16 cellular contexts compared by ENCODE assay signal in genomic region chr6:127121637-127121960, GRCh38. TPM values are rescaled to one million over a fixed set of nuclear protein-coding genes. Genes with fewer than 3 reads are reported as not detected.
A peak's percentile ranks its signal among the peaks of the same experiment; 100 is the strongest.
DNase-seq lines count a peak whose midpoint lies in the region; ATAC-seq, FAIRE-seq and TF ChIP-seq lines count a peak whose summit lies in the region.
"Had no signal": no experiment of that assay in that cellular context is flagged by ENCODE, and none has a peak within 500 bp of the region (broad histone marks: within the 10 kb centered on the region; RNA-seq: fewer than 3 reads in every experiment).

No MANE protein-coding gene starts in this region.

- no peaks in the 10 kb centered on the region for H3K79me2 ChIP-seq in GM23338 (replicated peaks; ENCODE audit: insufficient read depth)
- no peaks in the 10 kb centered on the region for H3K79me2 ChIP-seq in astrocyte (ENCODE audit: insufficient read depth, low read length)
- H3K79me2 ChIP-seq in MM.1S (ENCODE audit: low read length): no peaks in the 10 kb centered on the region

- no peak for DNase-seq in GM23338 (ENCODE audit: low spot score)
- DNase-seq in astrocyte (ENCODE audit: low read depth): no peak
- DNase-seq in naive thymus-derived CD4-positive, alpha-beta T cell: no peak
- no peak for DNase-seq in NCI-H2081 treated with DMSO at 0.1 percent for 48 hours (lab: John Stamatoyannopoulos, UW)
- no peak for DNase-seq in GM10266 (ENCODE audit: extremely low spot score)
- DNase-seq in MM.1S: no peak
- no peak for DNase-seq in AG08395 (ENCODE audit: low spot score)

- H3F3A ChIP-seq in GM23338 (replicated peaks; ENCODE audit: low read depth) (no peaks in the 10 kb centered on the region), MM.1S (ENCODE audit: insufficient read depth, low read length) (no peaks in the 10 kb centered on the region)

- H3K27ac ChIP-seq in 22Rv1: no peak overlapping the region
- no peak overlapping the region for H3K27ac ChIP-seq in GM23338 (ENCODE audit: low read depth)
- H3K27ac ChIP-seq in astrocyte (ENCODE audit: low read depth, low read length): no peak overlapping the region
- no peak overlapping the region for H3K27ac ChIP-seq in naive thymus-derived CD4-positive, alpha-beta T cell (ENCODE audit: low read depth, low read length)
- no peak overlapping the region for H3K27ac ChIP-seq in MM.1S (ENCODE audit: low read length)
- H3K27ac ChIP-seq: ascending aorta, heart left ventricle, left ventricle myocardium inferior had no signal

- H3K9me3 Mint-ChIP-seq in GM23338: no peaks in the 10 kb centered on the region
- no peaks in the 10 kb centered on the region for H3K9me3 Mint-ChIP-seq in astrocyte (ENCODE audit: unreplicated experiment)
- no peaks in the 10 kb centered on the region for H3K9me3 Mint-ChIP-seq in naive thymus-derived CD4-positive, alpha-beta T cell
- H3K9me3 Mint-ChIP-seq: activated CD4-positive, alpha-beta memory T cell treated with anti-CD3 and anti-CD28 coated beads, Interleukin-2, amount 10 ng/mL, durations not matched to agents 7 days and 5 days; CD4-positive, alpha-beta T cell; WTC11 had no signal

- POLR2A ChIA-PET in naive thymus-derived CD4-positive, alpha-beta T cell (lab: Charles Lee): no interaction called here

- peaks cover 26% of the 10 kb centered on the region for H3K4me1 ChIP-seq in GM23338 (ENCODE audit: insufficient read depth)
- peaks cover 19% of the 10 kb centered on the region for H3K4me1 ChIP-seq in astrocyte (ENCODE audit: insufficient read depth, low read length)
- no peaks in the 10 kb centered on the region for H3K4me1 ChIP-seq in naive thymus-derived CD4-positive, alpha-beta T cell (ENCODE audit: control insufficient read depth in 2 of 2, insufficient read depth in 2 of 2, low read length in 2 of 2)
- H3K4me1 ChIP-seq in MM.1S (ENCODE audit: low read length): 0 out of 2 replicates have a peak, but pooled peaks cover 3% of the 10 kb centered on the region

- ATAC-seq in GM23338: no peak
- ATAC-seq in naive thymus-derived CD4-positive, alpha-beta T cell: no peak

- H3K27ac Mint-ChIP-seq in GM23338: no peak overlapping the region
- no peak overlapping the region for H3K27ac Mint-ChIP-seq in astrocyte (ENCODE audit: unreplicated experiment)
- no peak overlapping the region for H3K27ac Mint-ChIP-seq in naive thymus-derived CD4-positive, alpha-beta T cell
- H3K27ac Mint-ChIP-seq: activated CD4-positive, alpha-beta memory T cell treated with anti-CD3 and anti-CD28 coated beads, Interleukin-2, amount 10 ng/mL, durations not matched to agents 7 days and 5 days; CD4-positive, alpha-beta T cell; WTC11 had no signal

- H3K9me2 ChIP-seq in GM23338 (ENCODE audit: insufficient read depth) (no peaks in the 10 kb centered on the region), MM.1S (replicated peaks; ENCODE audit: insufficient read depth, low read length) (no peaks in the 10 kb centered on the region)
- H3K9me2 ChIP-seq: SK-N-SH had no signal

- H4K20me1 ChIP-seq in GM23338 (replicated peaks; ENCODE audit: insufficient read depth) (no peaks in the 10 kb centered on the region), astrocyte (ENCODE audit: insufficient read depth, low read length) (no peaks in the 10 kb centered on the region), MM.1S (ENCODE audit: insufficient read depth, low read length) (no peaks in the 10 kb centered on the region)

- FAIRE-seq in astrocyte (lab: Jason Lieb, UNC): no peak

- peak; percentile 49 for TF ChIP-seq CTCF in 22Rv1 (IDR thresholded peaks at IDR 0.05)
- no peak for TF ChIP-seq CTCF in GM23338 (conservative IDR thresholded peaks at IDR 0.05; ENCODE audit: low read depth in 2 of 2)
- no peak for TF ChIP-seq CTCF in astrocyte (IDR thresholded peaks at IDR 0.05; ENCODE audit: insufficient read depth, low read depth, low read length)
- TF ChIP-seq CTCF in GM10266 (IDR thresholded peaks at IDR 0.05; ENCODE audit: control insufficient read depth, insufficient read depth, low read depth, missing control alignments): no peak
- TF ChIP-seq CTCF in MM.1S (IDR thresholded peaks at IDR 0.05; ENCODE audit: low read length): no peak

- CTCF ChIA-PET in naive thymus-derived CD4-positive, alpha-beta T cell (lab: Charles Lee): interaction anchor here (0.5 kb wide), 1 partner anchor 406 kb away, joined by 3 read pairs; no protein-coding TSS in a partner anchor

- no peaks in the 10 kb centered on the region for H3K9me3 ChIP-seq in astrocyte (ENCODE audit: insufficient read depth, low read depth, low read length)
- H3K9me3 ChIP-seq in naive thymus-derived CD4-positive, alpha-beta T cell (ENCODE audit: control insufficient read depth in 2 of 3, low read length in 3 of 3): no peaks in the 10 kb centered on the region
- H3K9me3 ChIP-seq in MM.1S (replicated peaks; ENCODE audit: insufficient read depth, low read length): no peaks in the 10 kb centered on the region
- H3K9me3 ChIP-seq: ascending aorta, heart left ventricle, left ventricle myocardium inferior, mucosa of descending colon, SK-N-SH had no signal

- H3K4me2 ChIP-seq in GM23338 (peak overlapping the region; percentile 94; the same call in 1 of the 2 replicates), astrocyte (ENCODE audit: low read length) (no peak overlapping the region), MM.1S (ENCODE audit: low read depth, low read length) (no peak overlapping the region)
- H3K4me2 ChIP-seq: SK-N-SH had no signal

- intact Hi-C loops in naive thymus-derived CD4-positive, alpha-beta T cell (cut with micrococcal nuclease): loop anchor here (1.0 to 2.0 kb wide), 3 partner anchors 317 to 1969 kb away; partner anchors contain the start of gene TPD52L1 (in 1 of the 2)

- H3K36me3 ChIP-seq in GM23338 (ENCODE audit: insufficient read depth) (no peaks in the 10 kb centered on the region), astrocyte (ENCODE audit: insufficient read depth, low read length) (no peaks in the 10 kb centered on the region), MM.1S (replicated peaks; ENCODE audit: insufficient read depth, low read length) (no peaks in the 10 kb centered on the region)
- no peaks in the 10 kb centered on the region for H3K36me3 ChIP-seq in naive thymus-derived CD4-positive, alpha-beta T cell (ENCODE audit: control insufficient read depth in 2 of 3, insufficient read depth in 3 of 3, low read length in 3 of 3)
- H3K36me3 ChIP-seq: ascending aorta, heart left ventricle, left ventricle myocardium inferior had no signal

- H2AFZ ChIP-seq in GM23338 (no peak overlapping the region; the same call in 1 of the 2 replicates), astrocyte (ENCODE audit: low read depth, low read length) (no peak overlapping the region), MM.1S (ENCODE audit: low read length) (no peak overlapping the region)

- H3K27me3 Mint-ChIP-seq in GM23338 (ENCODE audit: insufficient read depth, low read depth, poor library complexity): peaks cover 46% of the 10 kb centered on the region
- peaks cover 31% of the 10 kb centered on the region for H3K27me3 Mint-ChIP-seq in astrocyte (ENCODE audit: low read depth, unreplicated experiment)
- H3K27me3 Mint-ChIP-seq in naive thymus-derived CD4-positive, alpha-beta T cell: peaks cover 57 to 72% (median 64%) of the 10 kb centered on the region in 5 donors

- H3K27me3 ChIP-seq in GM23338 (ENCODE audit: insufficient read depth) (peaks cover 64% of the 10 kb centered on the region), astrocyte (ENCODE audit: insufficient read depth, low read length) (peaks cover 47% of the 10 kb centered on the region), MM.1S (replicated peaks; ENCODE audit: insufficient read depth, low read length) (peaks cover 14% of the 10 kb centered on the region)
- H3K27me3 ChIP-seq in naive thymus-derived CD4-positive, alpha-beta T cell (ENCODE audit: control insufficient read depth in 2 of 2, insufficient read depth in 2 of 2, low read length in 2 of 2): peaks cover 0 to 15% of the 10 kb centered on the region in 2 donors

- no peak overlapping the region for H3K9ac ChIP-seq in astrocyte (ENCODE audit: low read length)
- no peak overlapping the region for H3K9ac ChIP-seq in MM.1S (ENCODE audit: low read length)
- H3K9ac ChIP-seq: SK-N-SH had no signal

- no peak overlapping the region for H3K4me3 ChIP-seq in GM23338
- H3K4me3 ChIP-seq in astrocyte (ENCODE audit: insufficient read depth, low read depth, low read length): no peak overlapping the region
- no peak overlapping the region for H3K4me3 ChIP-seq in naive thymus-derived CD4-positive, alpha-beta T cell (ENCODE audit: low read length)
- no peak overlapping the region for H3K4me3 ChIP-seq in MM.1S (ENCODE audit: low read length)
- H3K4me3 ChIP-seq: mucosa of descending colon had no signal

- H3K4me1 Mint-ChIP-seq in GM23338 (peaks cover 16% of the 10 kb centered on the region), astrocyte (ENCODE audit: low read depth, unreplicated experiment) (peaks cover 8% of the 10 kb centered on the region)
- H3K4me1 Mint-ChIP-seq in naive thymus-derived CD4-positive, alpha-beta T cell: peaks cover 16 to 32% (median 20%) of the 10 kb centered on the region in 7 donors

- peak overlapping the region; percentile 80 for H3K4me3 Mint-ChIP-seq in GM23338
- peak overlapping the region; percentile 55 for H3K4me3 Mint-ChIP-seq in astrocyte (ENCODE audit: unreplicated experiment)
- peak overlapping the region in 8 of 10 donors; percentile 7 to 86 (median 56) for H3K4me3 Mint-ChIP-seq in naive thymus-derived CD4-positive, alpha-beta T cell
- H3K4me3 Mint-ChIP-seq: activated CD4-positive, alpha-beta memory T cell treated with anti-CD3 and anti-CD28 coated beads, Interleukin-2, amount 10 ng/mL, durations not matched to agents 7 days and 5 days had no signal

- H3K36me3 Mint-ChIP-seq in GM23338 (ENCODE audit: low read depth) (no peaks in the 10 kb centered on the region), astrocyte (ENCODE audit: low read depth, unreplicated experiment) (no peaks in the 10 kb centered on the region)
- H3K36me3 Mint-ChIP-seq in naive thymus-derived CD4-positive, alpha-beta T cell: no peaks in the 10 kb centered on the region

TF ChIP-seq in GM23338, 12 proteins besides CTCF, POLR2A, EP300 and RAD21 (continues in another document):
- TF ChIP-seq, protein P1, sequence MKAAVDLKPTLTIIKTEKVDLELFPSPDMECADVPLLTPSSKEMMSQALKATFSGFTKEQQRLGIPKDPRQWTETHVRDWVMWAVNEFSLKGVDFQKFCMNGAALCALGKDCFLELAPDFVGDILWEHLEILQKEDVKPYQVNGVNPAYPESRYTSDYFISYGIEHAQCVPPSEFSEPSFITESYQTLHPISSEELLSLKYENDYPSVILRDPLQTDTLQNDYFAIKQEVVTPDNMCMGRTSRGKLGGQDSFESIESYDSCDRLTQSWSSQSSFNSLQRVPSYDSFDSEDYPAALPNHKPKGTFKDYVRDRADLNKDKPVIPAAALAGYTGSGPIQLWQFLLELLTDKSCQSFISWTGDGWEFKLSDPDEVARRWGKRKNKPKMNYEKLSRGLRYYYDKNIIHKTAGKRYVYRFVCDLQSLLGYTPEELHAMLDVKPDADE (IDR thresholded peaks at IDR 0.05): no peak
- TF ChIP-seq ZNF331 (CRISPR knock-in tag; IDR thresholded peaks at IDR 0.05; ENCODE audit: low read depth) (no peak), POLR2AphosphoS5 (IDR thresholded peaks at IDR 0.05; ENCODE audit: low read depth) (no peak)

RNA-seq across cellular contexts. Expression of gene RSPO3, which starts 3.1 kb away (rescaled TPM):
- not detected in 2 replicates for total RNA-seq in GM23338 (2014; rRNA removed; shearing (Covaris generic))
- 0.30 TPM in 1 of 2 replicates, not detected in the other for polyA plus RNA-seq in GM23338 (2016; fragmentation: Nextera tagmentation; extraction: Ambion mirVana)
- 2.6 and 4.5 TPM in 2 replicates for total RNA-seq in astrocyte
- total RNA-seq in naive thymus-derived CD4-positive, alpha-beta T cell: not detected
- not detected for polyA plus RNA-seq in naive thymus-derived CD4-positive, alpha-beta T cell
- total RNA-seq: activated CD4-positive, alpha-beta memory T cell treated with anti-CD3 and anti-CD28 coated beads, Interleukin-2, amount 10 ng/mL, durations not matched to agents 7 days and 5 days; CD4-positive, alpha-beta T cell; WTC11 had no signal
- polyA plus RNA-seq: SK-N-SH had no signal
